ENCODE assay signal across 22 cellular contexts in the genomic region with DNA sequence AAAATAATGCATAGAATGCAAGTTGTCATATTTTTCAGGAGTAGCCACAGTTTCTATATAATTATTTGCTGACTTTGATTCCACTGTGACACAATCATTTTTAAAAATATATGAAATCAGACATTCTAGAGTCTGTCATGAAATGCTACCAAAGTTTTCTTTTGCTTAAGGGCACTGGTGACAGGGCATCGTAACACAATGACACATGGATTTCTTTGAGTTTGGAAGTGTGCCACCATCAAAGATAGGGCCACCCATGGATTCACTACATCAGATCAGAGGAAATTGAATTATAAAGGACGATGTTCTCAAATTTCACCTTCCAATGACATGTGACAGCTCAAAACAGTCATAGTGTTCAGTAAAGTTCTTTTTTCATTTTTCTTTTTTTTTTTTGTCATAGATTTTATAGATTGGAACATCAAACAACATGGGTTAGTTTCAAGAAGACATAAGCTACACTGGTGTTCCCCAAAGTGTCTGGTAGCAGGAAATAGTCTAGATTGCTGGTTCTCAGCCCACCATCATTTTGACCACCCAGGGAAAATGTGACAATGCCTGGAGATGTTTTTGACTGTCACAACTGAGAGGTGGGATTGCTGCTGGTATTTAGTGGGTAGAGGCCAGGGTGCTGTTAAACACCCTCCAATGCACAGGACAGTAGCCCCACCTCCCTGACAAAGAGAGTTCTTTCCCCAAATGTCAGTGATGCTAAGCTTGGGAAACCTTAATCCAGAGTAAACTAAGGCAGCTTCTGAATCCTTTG.
DNase-seq lines count a peak whose midpoint lies in the region; ATAC-seq, FAIRE-seq and TF ChIP-seq lines count a peak whose summit lies in the region.
"Had no signal": no experiment of that assay in that cellular context is flagged by ENCODE, and none has a peak within 500 bp of the region (broad histone marks: within the 10 kb centered on the region; RNA-seq: fewer than 3 reads in every experiment).

No MANE protein-coding gene starts in this region.

- SMC1A ChIA-PET in GM12878 (lab: Charles Lee; ENCODE audit: uncharacterized antibody, unreplicated experiment) = no interaction called here

- CTCF ChIA-PET in HepG2 (lab: Yijun Ruan, JAX; ENCODE audit: low intra/inter-chr PET ratio, low total read pairs) (no interaction called here), GM12878 (lab: Yijun Ruan, JAX) (no interaction called here)

- H3K79me2 ChIP-seq in HepG2 (ENCODE audit: insufficient read depth, low read length) = no peaks in the 10 kb centered on the region
- no peaks in the 10 kb centered on the region for H3K79me2 ChIP-seq in GM12878 (ENCODE audit: control insufficient read depth, insufficient read depth, low read length)

- H3K4me3 ChIP-seq in HepG2 (replicated peaks in 1 of 3; ENCODE audit: insufficient read depth in 1 of 3, low read depth in 2 of 3, low read length in 3 of 3) (no peak overlapping the region), right lobe of liver (no peak overlapping the region), GM12878 (no peak overlapping the region)

- BruUV-seq in HepG2 (replicated peaks; lab: Mats Ljungman, UMichigan) = no TSS peak
- no TSS peak for BruUV-seq in GM12878 (replicated peaks; lab: Mats Ljungman, UMichigan)

- in situ Hi-C loops in HepG2 (cut with HindIII; ENCODE audit: extremely low pct_ligation_motif_present, low pct_unique_long_range_greater_than_20kb) (no loop called here), GM12878 (cut with MboI) (no loop called here)

- TF ChIP-seq EP300 in HepG2 (IDR thresholded peaks at IDR 0.05; ENCODE audit: low read depth in 2 of 2, low read length in 2 of 2) = no peak
- TF ChIP-seq EP300 in HepG2 (CRISPR knock-in tag; IDR thresholded peaks at IDR 0.05; ENCODE audit: borderline replicate concordance) = no peak
- TF ChIP-seq EP300 in GM12878 (IDR thresholded peaks at IDR 0.05; ENCODE audit: borderline replicate concordance in 1 of 2, control insufficient read depth in 1 of 2, low read depth in 2 of 2, low read length in 2 of 2) = no peak

- H3K36me3 ChIP-seq in HepG2 (replicated peaks in 1 of 2; ENCODE audit: control insufficient read depth in 1 of 2, insufficient read depth in 2 of 2, low read length in 2 of 2) (no peaks in the 10 kb centered on the region), right lobe of liver (no peaks in the 10 kb centered on the region), GM12878 (ENCODE audit: control insufficient read depth in 2 of 2, insufficient read depth in 2 of 2, low read length in 1 of 2) (no peaks in the 10 kb centered on the region)

- DNase-seq in activated CD4-positive, alpha-beta T cell treated with anti-CD3 and anti-CD28 coated beads for 48 hours = peak; percentile 12
- DNase-seq in activated CD4-positive, alpha-beta T cell treated with anti-CD3 and anti-CD28 coated beads for 1 hour = no peak
- no peak for DNase-seq in HepG2 (ENCODE audit: low spot score)
- DNase-seq in right lobe of liver = no peak
- DNase-seq in GM12878 (ENCODE audit: low read depth, low spot score) = no peak
- DNase-seq: GDM1; Karpas-422; MV-4-11; NCI-H1105 treated with DMSO at 0.1 percent for 48 hours; NCI-H2029 treated with DMSO at 0.1 percent for 48 hours; NCI-H226; NCI-H510A treated with DMSO at 0.1 percent for 48 hours; NCI-H748 treated with DMSO at 0.1 percent for 48 hours; NK-92 treated with Interleukin-12 subunit alpha and Interleukin-12 subunit beta, amount 100 ng/mL, for 24 hours; SIG-M5 had no signal

- H3K27ac ChIP-seq in HepG2 (ENCODE audit: extremely low read length, insufficient read depth, low read length) (no peak overlapping the region), right lobe of liver (no peak overlapping the region), GM12878 (ENCODE audit: control insufficient read depth, insufficient read depth) (no peak overlapping the region)

- H4K20me1 ChIP-seq in HepG2 (ENCODE audit: insufficient read depth, low read length) (no peaks in the 10 kb centered on the region), GM12878 (ENCODE audit: control insufficient read depth, insufficient read depth) (no peaks in the 10 kb centered on the region)

- H3K9ac ChIP-seq in HepG2 (ENCODE audit: insufficient read depth, low read depth, low read length) (no peak overlapping the region), GM12878 (ENCODE audit: control insufficient read depth, insufficient read depth, low read length) (no peak overlapping the region)

- H3K4me2 ChIP-seq in HepG2 (ENCODE audit: low read depth, low read length) = no peak overlapping the region
- no peak overlapping the region for H3K4me2 ChIP-seq in GM12878 (ENCODE audit: control insufficient read depth, insufficient read depth)

- no peaks in the 10 kb centered on the region for H3K9me3 ChIP-seq in HepG2 (ENCODE audit: low read length)
- H3K9me3 ChIP-seq in right lobe of liver = no peaks in the 10 kb centered on the region
- H3K9me3 ChIP-seq in GM12878 (replicated peaks; ENCODE audit: control insufficient read depth, insufficient read depth, low read length) = no peaks in the 10 kb centered on the region

- TF ChIP-seq RAD21 in HepG2 (CRISPR knock-in tag; IDR thresholded peaks at IDR 0.05) (no peak), GM12878 (IDR thresholded peaks at IDR 0.05; ENCODE audit: insufficient read depth, low read depth, low read length) (no peak)

- FAIRE-seq in HepG2 (lab: Jason Lieb, UNC) (no peak), GM12878 (lab: Jason Lieb, UNC) (peak; percentile 27)
- FAIRE-seq: A204.1, GM19239, H1 had no signal

- WGBS in HepG2 (ENCODE audit: low lambda C conversion rate) = 14% methylated on average over 2 of the region's 2 CpGs
- WGBS in right lobe of liver (ENCODE audit: insufficient coverage, low coverage, low lambda C conversion rate, missing lambda C conversion rate) = 57% methylated on average over 2 of the region's 2 CpGs
- WGBS in GM12878 (ENCODE audit: insufficient coverage, insufficient replicate concordance, low lambda C conversion rate, missing lambda C conversion rate) = 45% methylated on average over 2 of the region's 2 CpGs

- RAD21 ChIA-PET in GM12878 (lab: Charles Lee; ENCODE audit: unreplicated experiment) = no interaction called here

- H2AFZ ChIP-seq in HepG2 (ENCODE audit: low read length) (no peak overlapping the region), GM12878 (ENCODE audit: control insufficient read depth, low read depth, low read length) (no peak overlapping the region)

- intact Hi-C loops in HepG2 (cut with micrococcal nuclease; ENCODE audit: unreplicated experiment) = loop anchor here (10.0 kb wide), 1 partner anchor 63 kb away; no protein-coding TSS in a partner anchor
- intact Hi-C loops in right lobe of liver (cut with DNase I) = no loop called here
- intact Hi-C loops in GM12878 (cut with micrococcal nuclease; ENCODE audit: unreplicated experiment) = no loop called here

- H3K27me3 ChIP-seq in HepG2 (ENCODE audit: control insufficient read depth in 1 of 2, insufficient read depth in 2 of 2, low read length in 2 of 2) (no peaks in the 10 kb centered on the region; a peak in 1 of 5 replicates), right lobe of liver (no peaks in the 10 kb centered on the region), GM12878 (replicated peaks in 1 of 2; ENCODE audit: control insufficient read depth in 2 of 2, insufficient read depth in 2 of 2, low read length in 1 of 2) (no peaks in the 10 kb centered on the region)

- no peak for TF ChIP-seq POLR2A in HepG2 (IDR thresholded peaks at IDR 0.05; ENCODE audit: insufficient read depth in 1 of 2, low read depth in 2 of 2, low read length in 2 of 2)
- no peak for TF ChIP-seq POLR2A in right lobe of liver (IDR thresholded peaks at IDR 0.05)
- no peak for TF ChIP-seq POLR2A in GM12878 (IDR thresholded peaks at IDR 0.05; ENCODE audit: low read depth, low read length)

- H3K4me1 ChIP-seq in HepG2 (ENCODE audit: insufficient read depth, low read length) (no peaks in the 10 kb centered on the region), right lobe of liver (no peaks in the 10 kb centered on the region), GM12878 (ENCODE audit: control insufficient read depth, insufficient read depth, low read length) (no peaks in the 10 kb centered on the region)

- TF ChIP-seq CTCF in HepG2 (CRISPR knock-in tag; IDR thresholded peaks at IDR 0.05) = no peak
- TF ChIP-seq CTCF in right lobe of liver (IDR thresholded peaks at IDR 0.05) = no peak
- TF ChIP-seq CTCF in GM12878 (IDR thresholded peaks at IDR 0.05 in 2 of 3, conservative IDR thresholded peaks at IDR 0.05 in 1 of 3; ENCODE audit: control insufficient read depth in 2 of 3, extremely low read depth in 1 of 3, insufficient read depth in 1 of 3, low read depth in 3 of 3, low read length in 3 of 3) = no peak

- no peak for ATAC-seq in HepG2
- no peak for ATAC-seq in right lobe of liver
- no peak for ATAC-seq in GM12878
- no peak for ATAC-seq in HG03354 (IDR thresholded peaks at IDR 0.05; ENCODE audit: poor library complexity, severe bottlenecking, unreplicated experiment)
- no peak for ATAC-seq in GM18502 (IDR thresholded peaks at IDR 0.05; ENCODE audit: poor library complexity, unreplicated experiment)
- ATAC-seq: HCT116, Panc1 had no signal

- POLR2A ChIA-PET in HepG2 (lab: Yijun Ruan, JAX) = no interaction called here
- POLR2A ChIA-PET in GM12878 (lab: Charles Lee) = interaction anchor here (0.7 kb wide), 1 partner anchor 119 kb away, joined by 6 read pairs; no protein-coding TSS in a partner anchor

TF ChIP-seq in HepG2, 621 proteins besides CTCF, POLR2A, EP300 and RAD21:
- TF ChIP-seq MAFK (conservative IDR thresholded peaks at IDR 0.05 in 1 of 2, IDR thresholded peaks at IDR 0.05 in 1 of 2; ENCODE audit: low read length in 2 of 2) = 0 out of 4 replicates have a peak, but pooled peaks of 1 of the 2 experiments have one; percentile 28
- no peak for TF ChIP-seq ZSCAN20 (CRISPR knock-in tag; IDR thresholded peaks at IDR 0.05; ENCODE audit: borderline replicate concordance)
- TF ChIP-seq CREB1 (IDR thresholded peaks at IDR 0.05) = 0 out of 2 replicates have a peak, but pooled peaks have one; percentile 20
- no peak for TF ChIP-seq CREB1 (CRISPR knock-in tag; IDR thresholded peaks at IDR 0.05)

TF ChIP-seq in GM12878, 131 proteins besides CTCF, POLR2A, EP300 and RAD21 (continues in another document):
- TF ChIP-seq NR2C2 (IDR thresholded peaks at IDR 0.05; ENCODE audit: borderline replicate concordance, control insufficient read depth, insufficient read length, low read depth) (no peak), WRNIP1 (IDR thresholded peaks at IDR 0.05; ENCODE audit: borderline replicate concordance, low read depth, low read length) (no peak), KLF5 (IDR thresholded peaks at IDR 0.05; ENCODE audit: partially characterized antibody) (no peak)
- TF ChIP-seq, protein P1, sequence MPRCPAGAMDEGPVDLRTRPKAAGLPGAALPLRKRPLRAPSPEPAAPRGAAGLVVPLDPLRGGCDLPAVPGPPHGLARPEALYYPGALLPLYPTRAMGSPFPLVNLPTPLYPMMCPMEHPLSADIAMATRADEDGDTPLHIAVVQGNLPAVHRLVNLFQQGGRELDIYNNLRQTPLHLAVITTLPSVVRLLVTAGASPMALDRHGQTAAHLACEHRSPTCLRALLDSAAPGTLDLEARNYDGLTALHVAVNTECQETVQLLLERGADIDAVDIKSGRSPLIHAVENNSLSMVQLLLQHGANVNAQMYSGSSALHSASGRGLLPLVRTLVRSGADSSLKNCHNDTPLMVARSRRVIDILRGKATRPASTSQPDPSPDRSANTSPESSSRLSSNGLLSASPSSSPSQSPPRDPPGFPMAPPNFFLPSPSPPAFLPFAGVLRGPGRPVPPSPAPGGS (IDR thresholded peaks at IDR 0.05; ENCODE audit: borderline replicate concordance, insufficient read depth, low read depth, low read length, poor library complexity, severe bottlenecking) = no peak
